9 cellular contexts compared by ENCODE assay signal in the genomic region with DNA sequence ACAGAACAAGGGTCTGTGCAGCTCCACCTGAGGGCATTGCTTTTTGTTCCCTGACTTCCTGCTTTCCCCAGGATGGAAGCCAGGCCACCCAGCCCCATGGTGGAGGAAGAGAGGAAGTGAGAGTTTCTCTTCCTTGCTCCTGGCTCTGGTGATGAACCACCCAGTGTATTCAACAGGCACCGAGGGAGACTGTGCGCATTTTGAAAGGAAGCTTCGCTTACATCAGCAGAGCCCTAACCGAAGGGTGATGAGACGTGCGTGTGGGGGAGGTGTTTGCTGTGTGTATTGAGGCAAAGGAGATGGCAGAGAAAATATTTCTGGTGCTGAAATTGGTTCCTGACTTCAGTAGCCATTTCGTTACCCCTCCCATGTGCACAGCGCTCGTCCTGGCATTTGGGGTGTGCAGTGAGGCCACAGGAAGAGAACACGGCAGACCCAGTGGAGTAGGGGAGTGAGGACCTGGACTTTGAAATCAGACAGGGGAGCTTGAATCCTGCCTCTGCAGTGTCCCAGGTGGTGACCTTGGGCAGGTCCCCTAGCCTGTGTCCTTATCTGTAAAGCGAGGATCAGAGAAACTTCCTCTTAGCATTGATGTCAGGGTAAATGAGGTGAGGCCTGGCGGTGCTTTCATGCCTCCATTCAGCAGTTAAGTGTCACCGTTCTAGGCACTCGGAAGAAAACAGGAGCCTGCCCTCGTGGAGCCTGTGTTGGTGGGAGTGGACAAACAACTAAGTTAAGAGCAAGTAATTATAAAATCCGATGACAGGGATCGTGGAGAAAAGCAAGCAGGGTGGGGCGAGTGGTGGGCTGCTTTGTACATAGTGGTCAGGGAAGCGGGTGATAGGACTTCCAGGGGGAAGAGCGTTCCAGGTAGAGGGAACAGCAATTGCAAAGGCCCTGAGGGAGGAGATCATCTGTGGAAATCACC. TPM values are rescaled to one million over a fixed set of nuclear protein-coding genes. Genes with fewer than 3 reads are reported as not detected.
DNase-seq lines count a peak whose midpoint lies in the region; ATAC-seq and TF ChIP-seq lines count a peak whose summit lies in the region.
"Had no signal": no experiment of that assay in that cellular context is flagged by ENCODE, and none has a peak within 500 bp of the region (broad histone marks: within the 10 kb centered on the region; RNA-seq: fewer than 3 reads in every experiment).

No MANE protein-coding gene starts in this region.

- peak; percentile 60 to 75 for ATAC-seq in CD4-positive, CD25-positive, alpha-beta regulatory T cell (ENCODE audit: low read depth in 2 of 2)
- ATAC-seq in central memory CD8-positive, alpha-beta T cell (replicated peaks; ENCODE audit: extremely low read depth, poor library complexity, severe bottlenecking), result peak; percentile 48
- peak; percentile 44 to 58 for ATAC-seq in natural killer cell treated with Interleukin-12 subunit alpha and Interleukin-12 subunit beta and Interleukin-15 and Interleukin-18, amount 100 ng/mL, for 72 hours

- peak in 3 of 6 experiments; percentile 38 to 50 (median 40) for TF ChIP-seq CTCF in Peyer's patch (IDR thresholded peaks at IDR 0.05)
- TF ChIP-seq CTCF in GM13976 (IDR thresholded peaks at IDR 0.05; ENCODE audit: borderline replicate concordance, control extremely low read depth, extremely low read depth, insufficient read depth, missing control alignments), result no peak

- peak; percentile 19 to 20 for TF ChIP-seq POLR2A in Peyer's patch (IDR thresholded peaks at IDR 0.05)

- peaks cover 35% of the 10 kb centered on the region for H3K4me1 ChIP-seq in CD4-positive, CD25-positive, alpha-beta regulatory T cell (ENCODE audit: control insufficient read depth, insufficient read depth, low read length, poor library complexity, severe bottlenecking)
- peaks cover 5 to 94% (median 12%) of the 10 kb centered on the region in 4 donors for H3K4me1 ChIP-seq in Peyer's patch

- no peaks in the 10 kb centered on the region for H3K9me3 Mint-ChIP-seq in CD4-positive, CD25-positive, alpha-beta regulatory T cell
- H3K9me3 Mint-ChIP-seq in central memory CD8-positive, alpha-beta T cell, result no peaks in the 10 kb centered on the region
- H3K9me3 Mint-ChIP-seq in natural killer cell treated with Interleukin-12 subunit alpha and Interleukin-12 subunit beta and Interleukin-15 and Interleukin-18, amount 100 ng/mL, for 72 hours, result no peaks in the 10 kb centered on the region

- H3K27ac Mint-ChIP-seq in CD4-positive, CD25-positive, alpha-beta regulatory T cell, result peak overlapping the region; percentile 85 to 91 (median 88)
- H3K27ac Mint-ChIP-seq in central memory CD8-positive, alpha-beta T cell (ENCODE audit: low read depth), result peak overlapping the region; percentile 22
- H3K27ac Mint-ChIP-seq in natural killer cell treated with Interleukin-12 subunit alpha and Interleukin-12 subunit beta and Interleukin-15 and Interleukin-18, amount 100 ng/mL, for 72 hours, result peak overlapping the region; percentile 73 to 92

- peaks cover 4% of the 10 kb centered on the region for H3K27me3 Mint-ChIP-seq in CD4-positive, CD25-positive, alpha-beta regulatory T cell
- no peaks in the 10 kb centered on the region for H3K27me3 Mint-ChIP-seq in central memory CD8-positive, alpha-beta T cell
- no peaks in the 10 kb centered on the region for H3K27me3 Mint-ChIP-seq in natural killer cell treated with Interleukin-12 subunit alpha and Interleukin-12 subunit beta and Interleukin-15 and Interleukin-18, amount 100 ng/mL, for 72 hours

- DNase-seq in CD4-positive, CD25-positive, alpha-beta regulatory T cell, result peak in 2 of 3 donors; percentile 40 to 52
- DNase-seq in Peyer's patch (peak in 2 of 3 donors; percentile 82 to 84), GM13976 (ENCODE audit: low spot score) (no peak), NCI-H1092 (lab: John Stamatoyannopoulos, UW) (no peak), cortex of kidney (lab: John Stamatoyannopoulos, UW) (no peak), cerebellar cortex (ENCODE audit: low spot score) (no peak)
- no peak for DNase-seq in central memory CD8-positive, alpha-beta T cell (ENCODE audit: low spot score in 2 of 2)
- DNase-seq in natural killer cell treated with Interleukin-12 subunit alpha and Interleukin-12 subunit beta and Interleukin-15 and Interleukin-18, amount 100 ng/mL, for 72 hours (ENCODE audit: low spot score), result no peak
- DNase-seq: GDM1 had no signal

- H3K27ac ChIP-seq in CD4-positive, CD25-positive, alpha-beta regulatory T cell (ENCODE audit: insufficient read depth, low read length, poor library complexity, severe bottlenecking), result peak overlapping the region; percentile 9
- H3K27ac ChIP-seq in Peyer's patch, result peak overlapping the region; percentile 47 to 88 (median 70)

- H3K27me3 ChIP-seq in CD4-positive, CD25-positive, alpha-beta regulatory T cell (ENCODE audit: control insufficient read depth, insufficient read depth, low read length), result no peaks in the 10 kb centered on the region
- H3K27me3 ChIP-seq in Peyer's patch, result no peaks in the 10 kb centered on the region

- peak overlapping the region; percentile 53 to 88 (median 64) for H3K4me3 Mint-ChIP-seq in CD4-positive, CD25-positive, alpha-beta regulatory T cell
- H3K4me3 Mint-ChIP-seq in central memory CD8-positive, alpha-beta T cell, result peak overlapping the region; percentile 37
- H3K4me3 Mint-ChIP-seq in natural killer cell treated with Interleukin-12 subunit alpha and Interleukin-12 subunit beta and Interleukin-15 and Interleukin-18, amount 100 ng/mL, for 72 hours, result peak overlapping the region; percentile 40

- in situ Hi-C loops in GM13976 (cut with MboI; ENCODE audit: low sequenced_read_pairs, unreplicated experiment), result no loop called here

- H3K36me3 Mint-ChIP-seq in CD4-positive, CD25-positive, alpha-beta regulatory T cell, result peaks cover 14% of the 10 kb centered on the region
- H3K36me3 Mint-ChIP-seq in central memory CD8-positive, alpha-beta T cell (ENCODE audit: insufficient read depth), result peaks cover 8% of the 10 kb centered on the region
- peaks cover 6% of the 10 kb centered on the region for H3K36me3 Mint-ChIP-seq in natural killer cell treated with Interleukin-12 subunit alpha and Interleukin-12 subunit beta and Interleukin-15 and Interleukin-18, amount 100 ng/mL, for 72 hours

- H3K4me3 ChIP-seq in CD4-positive, CD25-positive, alpha-beta regulatory T cell (ENCODE audit: low read depth, low read length), result peak overlapping the region; percentile 21
- H3K4me3 ChIP-seq in Peyer's patch, result no peak overlapping the region

- peaks cover 3% of the 10 kb centered on the region for H3K36me3 ChIP-seq in CD4-positive, CD25-positive, alpha-beta regulatory T cell (ENCODE audit: control insufficient read depth, insufficient read depth, low read length)
- H3K36me3 ChIP-seq in Peyer's patch, result no peaks in the 10 kb centered on the region

- H3K9me3 ChIP-seq in CD4-positive, CD25-positive, alpha-beta regulatory T cell (ENCODE audit: control insufficient read depth in 2 of 2, low read length in 2 of 2), result no peaks in the 10 kb centered on the region
- no peaks in the 10 kb centered on the region for H3K9me3 ChIP-seq in Peyer's patch

- peaks cover 11 to 87% (median 55%) of the 10 kb centered on the region in 4 donors for H3K4me1 Mint-ChIP-seq in CD4-positive, CD25-positive, alpha-beta regulatory T cell
- peaks cover 78% of the 10 kb centered on the region for H3K4me1 Mint-ChIP-seq in central memory CD8-positive, alpha-beta T cell
- peaks cover 49 to 57% of the 10 kb centered on the region in 2 donors for H3K4me1 Mint-ChIP-seq in natural killer cell treated with Interleukin-12 subunit alpha and Interleukin-12 subunit beta and Interleukin-15 and Interleukin-18, amount 100 ng/mL, for 72 hours (ENCODE audit: low read depth in 2 of 2)

RNA-seq across cellular contexts. Expression of gene CMIP, which starts 7.4 kb away (rescaled TPM):
- 49.7 TPM for total RNA-seq in CD4-positive, CD25-positive, alpha-beta regulatory T cell
- polyA plus RNA-seq in CD4-positive, CD25-positive, alpha-beta regulatory T cell, result under 1 TPM; 0.21 to 0.96 (median 0.76) TPM
- 100 to 1,000 TPM in 1 of 4 donors, 10 to 100 TPM in 3; 44.6 to 152 (median 76.5) TPM for total RNA-seq in Peyer's patch
- total RNA-seq in natural killer cell treated with Interleukin-12 subunit alpha and Interleukin-12 subunit beta and Interleukin-15 and Interleukin-18, amount 100 ng/mL, for 72 hours, result 10 to 100 TPM; 48.0 to 57.6 TPM

Comparison
In these comparisons a context has a peak if more than half of its experiments do, and no peak if none do; other contexts are left out.
1. DNase-seq: peak in CD4-positive, CD25-positive, alpha-beta regulatory T cell (2 of 3) and Peyer's patch (2 of 3); none in central memory CD8-positive, alpha-beta T cell (0 of 2), natural killer cell treated with Interleukin-12 subunit alpha and Interleukin-12 subunit beta and Interleukin-15 and Interleukin-18, amount 100 ng/mL, for 72 hours (single experiment), GM13976 (single experiment), NCI-H1092 (single experiment), cortex of kidney (single experiment) and cerebellar cortex (single experiment).
2. H3K27ac Mint-ChIP-seq: peak in every context shown above with its lines; median percentile 88 in CD4-positive, CD25-positive, alpha-beta regulatory T cell; 82 in natural killer cell treated with Interleukin-12 subunit alpha and Interleukin-12 subunit beta and Interleukin-15 and Interleukin-18, amount 100 ng/mL, for 72 hours; 22 in central memory CD8-positive, alpha-beta T cell.
3. Peak in every context shown above with its lines, with median percentiles within 50 percentile points of each other: ATAC-seq and H3K4me3 Mint-ChIP-seq.